ENCODE assay signal across 1 cellular context in the genomic region with DNA sequence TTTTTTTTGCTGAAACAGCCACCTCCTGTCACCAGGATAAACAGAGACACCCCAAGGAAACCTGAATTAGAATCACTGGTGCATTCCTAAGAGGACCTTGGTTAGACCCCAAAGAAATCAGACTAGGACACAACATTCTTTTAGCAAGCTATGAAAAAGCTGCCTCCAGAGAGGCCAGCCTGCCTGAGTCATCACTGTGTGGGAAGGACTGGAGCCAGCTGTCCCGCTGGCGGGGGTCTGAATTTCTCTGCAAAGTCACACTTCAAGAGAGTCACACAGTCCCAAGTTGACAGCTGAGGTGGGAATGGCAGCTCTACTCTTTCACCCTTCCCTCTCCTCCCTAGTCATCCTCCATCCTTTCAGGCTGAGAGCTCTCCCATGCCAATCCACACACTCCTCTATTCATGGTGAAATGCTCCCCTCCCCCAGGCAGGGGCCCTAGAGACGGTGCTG.
TF ChIP-seq lines count a peak whose summit lies in the region.

No MANE protein-coding gene starts in this region.

TF ChIP-seq in K562, 482 proteins besides CTCF, POLR2A, EP300 and RAD21 (continues in another document):
- TF ChIP-seq, protein P1, sequence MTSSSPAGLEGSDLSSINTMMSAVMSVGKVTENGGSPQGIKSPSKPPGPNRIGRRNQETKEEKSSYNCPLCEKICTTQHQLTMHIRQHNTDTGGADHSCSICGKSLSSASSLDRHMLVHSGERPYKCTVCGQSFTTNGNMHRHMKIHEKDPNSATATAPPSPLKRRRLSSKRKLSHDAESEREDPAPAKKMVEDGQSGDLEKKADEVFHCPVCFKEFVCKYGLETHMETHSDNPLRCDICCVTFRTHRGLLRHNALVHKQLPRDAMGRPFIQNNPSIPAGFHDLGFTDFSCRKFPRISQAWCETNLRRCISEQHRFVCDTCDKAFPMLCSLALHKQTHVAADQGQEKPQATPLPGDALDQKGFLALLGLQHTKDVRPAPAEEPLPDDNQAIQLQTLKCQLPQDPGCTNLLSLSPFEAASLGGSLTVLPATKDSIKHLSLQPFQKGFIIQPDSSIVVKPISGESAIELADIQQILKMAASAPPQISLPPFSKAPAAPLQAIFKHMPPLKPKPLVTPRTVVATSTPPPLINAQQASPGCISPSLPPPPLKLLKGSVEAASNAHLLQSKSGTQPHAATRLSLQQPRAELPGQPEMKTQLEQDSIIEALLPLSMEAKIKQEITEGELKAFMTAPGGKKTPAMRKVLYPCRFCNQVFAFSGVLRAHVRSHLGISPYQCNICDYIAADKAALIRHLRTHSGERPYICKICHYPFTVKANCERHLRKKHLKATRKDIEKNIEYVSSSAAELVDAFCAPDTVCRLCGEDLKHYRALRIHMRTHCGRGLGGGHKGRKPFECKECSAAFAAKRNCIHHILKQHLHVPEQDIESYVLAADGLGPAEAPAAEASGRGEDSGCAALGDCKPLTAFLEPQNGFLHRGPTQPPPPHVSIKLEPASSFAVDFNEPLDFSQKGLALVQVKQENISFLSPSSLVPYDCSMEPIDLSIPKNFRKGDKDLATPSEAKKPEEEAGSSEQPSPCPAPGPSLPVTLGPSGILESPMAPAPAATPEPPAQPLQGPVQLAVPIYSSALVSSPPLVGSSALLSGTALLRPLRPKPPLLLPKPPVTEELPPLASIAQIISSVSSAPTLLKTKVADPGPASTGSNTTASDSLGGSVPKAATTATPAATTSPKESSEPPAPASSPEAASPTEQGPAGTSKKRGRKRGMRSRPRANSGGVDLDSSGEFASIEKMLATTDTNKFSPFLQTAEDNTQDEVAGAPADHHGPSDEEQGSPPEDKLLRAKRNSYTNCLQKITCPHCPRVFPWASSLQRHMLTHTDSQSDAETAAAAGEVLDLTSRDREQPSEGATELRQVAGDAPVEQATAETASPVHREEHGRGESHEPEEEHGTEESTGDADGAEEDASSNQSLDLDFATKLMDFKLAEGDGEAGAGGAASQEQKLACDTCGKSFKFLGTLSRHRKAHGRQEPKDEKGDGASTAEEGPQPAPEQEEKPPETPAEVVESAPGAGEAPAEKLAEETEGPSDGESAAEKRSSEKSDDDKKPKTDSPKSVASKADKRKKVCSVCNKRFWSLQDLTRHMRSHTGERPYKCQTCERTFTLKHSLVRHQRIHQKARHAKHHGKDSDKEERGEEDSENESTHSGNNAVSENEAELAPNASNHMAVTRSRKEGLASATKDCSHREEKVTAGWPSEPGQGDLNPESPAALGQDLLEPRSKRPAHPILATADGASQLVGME (CRISPR knock-in tag; IDR thresholded peaks at IDR 0.05), result no peak
- no peak for TF ChIP-seq NBN (IDR thresholded peaks at IDR 0.05; ENCODE audit: low read depth)
- TF ChIP-seq NFE2 (IDR thresholded peaks at IDR 0.05; ENCODE audit: low read depth), result peak; percentile 11; the same call in 1 of the 2 replicates
- no peak for TF ChIP-seq CBX5 (IDR thresholded peaks at IDR 0.05; ENCODE audit: borderline replicate concordance, low read depth)
- no peak for TF ChIP-seq ZSCAN29 (IDR thresholded peaks at IDR 0.05)
- no peak for TF ChIP-seq NELFE (IDR thresholded peaks at IDR 0.05; ENCODE audit: insufficient read depth, insufficient read length)
- no peak for TF ChIP-seq COPS2 (conservative IDR thresholded peaks at IDR 0.05)
- TF ChIP-seq, protein P2, sequence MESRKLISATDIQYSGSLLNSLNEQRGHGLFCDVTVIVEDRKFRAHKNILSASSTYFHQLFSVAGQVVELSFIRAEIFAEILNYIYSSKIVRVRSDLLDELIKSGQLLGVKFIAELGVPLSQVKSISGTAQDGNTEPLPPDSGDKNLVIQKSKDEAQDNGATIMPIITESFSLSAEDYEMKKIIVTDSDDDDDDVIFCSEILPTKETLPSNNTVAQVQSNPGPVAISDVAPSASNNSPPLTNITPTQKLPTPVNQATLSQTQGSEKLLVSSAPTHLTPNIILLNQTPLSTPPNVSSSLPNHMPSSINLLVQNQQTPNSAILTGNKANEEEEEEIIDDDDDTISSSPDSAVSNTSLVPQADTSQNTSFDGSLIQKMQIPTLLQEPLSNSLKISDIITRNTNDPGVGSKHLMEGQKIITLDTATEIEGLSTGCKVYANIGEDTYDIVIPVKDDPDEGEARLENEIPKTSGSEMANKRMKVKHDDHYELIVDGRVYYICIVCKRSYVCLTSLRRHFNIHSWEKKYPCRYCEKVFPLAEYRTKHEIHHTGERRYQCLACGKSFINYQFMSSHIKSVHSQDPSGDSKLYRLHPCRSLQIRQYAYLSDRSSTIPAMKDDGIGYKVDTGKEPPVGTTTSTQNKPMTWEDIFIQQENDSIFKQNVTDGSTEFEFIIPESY (CRISPR knock-in tag; IDR thresholded peaks at IDR 0.05), result no peak
- TF ChIP-seq, protein P3, sequence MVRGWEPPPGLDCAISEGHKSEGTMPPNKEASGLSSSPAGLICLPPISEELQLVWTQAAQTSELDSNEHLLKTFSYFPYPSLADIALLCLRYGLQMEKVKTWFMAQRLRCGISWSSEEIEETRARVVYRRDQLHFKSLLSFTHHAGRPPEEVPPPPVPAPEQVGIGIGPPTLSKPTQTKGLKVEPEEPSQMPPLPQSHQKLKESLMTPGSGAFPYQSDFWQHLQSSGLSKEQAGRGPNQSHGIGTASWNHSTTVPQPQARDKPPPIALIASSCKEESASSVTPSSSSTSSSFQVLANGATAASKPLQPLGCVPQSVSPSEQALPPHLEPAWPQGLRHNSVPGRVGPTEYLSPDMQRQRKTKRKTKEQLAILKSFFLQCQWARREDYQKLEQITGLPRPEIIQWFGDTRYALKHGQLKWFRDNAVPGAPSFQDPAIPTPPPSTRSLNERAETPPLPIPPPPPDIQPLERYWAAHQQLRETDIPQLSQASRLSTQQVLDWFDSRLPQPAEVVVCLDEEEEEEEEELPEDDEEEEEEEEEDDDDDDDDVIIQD (CRISPR knock-in tag; IDR thresholded peaks at IDR 0.05), result no peak
- TF ChIP-seq MTA1 (IDR thresholded peaks at IDR 0.05; ENCODE audit: borderline replicate concordance), result no peak
- no peak for TF ChIP-seq ILF3 (IDR thresholded peaks at IDR 0.05; ENCODE audit: borderline replicate concordance)
- no peak for TF ChIP-seq TSC22D4 (tag; IDR thresholded peaks at IDR 0.05)
- TF ChIP-seq, protein P4, sequence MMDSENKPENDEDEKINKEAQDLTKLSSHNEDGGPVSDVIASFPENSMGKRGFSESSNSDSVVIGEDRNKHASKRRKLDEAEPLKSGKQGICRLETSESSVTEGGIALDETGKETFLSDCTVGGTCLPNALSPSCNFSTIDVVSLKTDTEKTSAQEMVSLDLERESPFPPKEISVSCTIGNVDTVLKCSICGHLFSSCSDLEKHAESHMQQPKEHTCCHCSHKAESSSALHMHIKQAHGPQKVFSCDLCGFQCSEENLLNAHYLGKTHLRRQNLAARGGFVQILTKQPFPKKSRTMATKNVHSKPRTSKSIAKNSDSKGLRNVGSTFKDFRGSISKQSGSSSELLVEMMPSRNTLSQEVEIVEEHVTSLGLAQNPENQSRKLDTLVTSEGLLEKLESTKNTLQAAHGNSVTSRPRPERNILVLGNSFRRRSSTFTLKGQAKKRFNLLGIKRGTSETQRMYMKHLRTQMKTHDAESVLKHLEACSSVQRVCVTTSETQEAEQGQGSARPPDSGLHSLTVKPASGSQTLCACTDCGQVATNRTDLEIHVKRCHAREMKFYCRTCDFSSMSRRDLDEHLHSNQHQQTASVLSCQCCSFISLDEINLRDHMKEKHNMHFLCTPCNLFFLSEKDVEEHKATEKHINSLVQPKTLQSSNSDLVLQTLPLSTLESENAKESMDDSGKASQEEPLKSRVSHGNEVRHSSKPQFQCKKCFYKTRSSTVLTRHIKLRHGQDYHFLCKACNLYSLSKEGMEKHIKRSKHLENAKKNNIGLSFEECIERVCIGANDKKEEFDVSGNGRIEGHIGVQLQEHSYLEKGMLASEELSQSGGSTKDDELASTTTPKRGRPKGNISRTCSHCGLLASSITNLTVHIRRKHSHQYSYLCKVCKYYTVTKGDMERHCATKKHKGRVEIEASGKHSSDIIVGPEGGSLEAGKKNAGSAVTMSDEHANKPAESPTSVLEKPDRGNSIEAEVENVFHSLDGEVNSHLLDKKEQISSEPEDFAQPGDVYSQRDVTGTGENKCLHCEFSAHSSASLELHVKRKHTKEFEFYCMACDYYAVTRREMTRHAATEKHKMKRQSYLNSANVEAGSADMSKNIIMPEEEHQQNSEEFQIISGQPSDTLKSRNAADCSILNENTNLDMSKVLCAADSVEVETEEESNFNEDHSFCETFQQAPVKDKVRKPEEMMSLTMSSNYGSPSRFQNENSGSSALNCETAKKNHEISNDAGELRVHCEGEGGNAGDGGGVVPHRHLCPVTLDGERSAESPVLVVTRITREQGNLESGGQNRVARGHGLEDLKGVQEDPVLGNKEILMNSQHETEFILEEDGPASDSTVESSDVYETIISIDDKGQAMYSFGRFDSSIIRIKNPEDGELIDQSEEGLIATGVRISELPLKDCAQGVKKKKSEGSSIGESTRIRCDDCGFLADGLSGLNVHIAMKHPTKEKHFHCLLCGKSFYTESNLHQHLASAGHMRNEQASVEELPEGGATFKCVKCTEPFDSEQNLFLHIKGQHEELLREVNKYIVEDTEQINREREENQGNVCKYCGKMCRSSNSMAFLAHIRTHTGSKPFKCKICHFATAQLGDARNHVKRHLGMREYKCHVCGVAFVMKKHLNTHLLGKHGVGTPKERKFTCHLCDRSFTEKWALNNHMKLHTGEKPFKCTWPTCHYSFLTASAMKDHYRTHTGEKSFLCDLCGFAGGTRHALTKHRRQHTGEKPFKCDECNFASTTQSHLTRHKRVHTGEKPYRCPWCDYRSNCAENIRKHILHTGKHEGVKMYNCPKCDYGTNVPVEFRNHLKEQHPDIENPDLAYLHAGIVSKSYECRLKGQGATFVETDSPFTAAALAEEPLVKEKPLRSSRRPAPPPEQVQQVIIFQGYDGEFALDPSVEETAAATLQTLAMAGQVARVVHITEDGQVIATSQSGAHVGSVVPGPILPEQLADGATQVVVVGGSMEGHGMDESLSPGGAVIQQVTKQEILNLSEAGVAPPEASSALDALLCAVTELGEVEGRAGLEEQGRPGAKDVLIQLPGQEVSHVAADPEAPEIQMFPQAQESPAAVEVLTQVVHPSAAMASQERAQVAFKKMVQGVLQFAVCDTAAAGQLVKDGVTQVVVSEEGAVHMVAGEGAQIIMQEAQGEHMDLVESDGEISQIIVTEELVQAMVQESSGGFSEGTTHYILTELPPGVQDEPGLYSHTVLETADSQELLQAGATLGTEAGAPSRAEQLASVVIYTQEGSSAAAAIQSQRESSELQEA (IDR thresholded peaks at IDR 0.05; ENCODE audit: low read depth), result no peak
- TF ChIP-seq HDAC8 (tag; IDR thresholded peaks at IDR 0.05), result no peak
- TF ChIP-seq, protein P5, sequence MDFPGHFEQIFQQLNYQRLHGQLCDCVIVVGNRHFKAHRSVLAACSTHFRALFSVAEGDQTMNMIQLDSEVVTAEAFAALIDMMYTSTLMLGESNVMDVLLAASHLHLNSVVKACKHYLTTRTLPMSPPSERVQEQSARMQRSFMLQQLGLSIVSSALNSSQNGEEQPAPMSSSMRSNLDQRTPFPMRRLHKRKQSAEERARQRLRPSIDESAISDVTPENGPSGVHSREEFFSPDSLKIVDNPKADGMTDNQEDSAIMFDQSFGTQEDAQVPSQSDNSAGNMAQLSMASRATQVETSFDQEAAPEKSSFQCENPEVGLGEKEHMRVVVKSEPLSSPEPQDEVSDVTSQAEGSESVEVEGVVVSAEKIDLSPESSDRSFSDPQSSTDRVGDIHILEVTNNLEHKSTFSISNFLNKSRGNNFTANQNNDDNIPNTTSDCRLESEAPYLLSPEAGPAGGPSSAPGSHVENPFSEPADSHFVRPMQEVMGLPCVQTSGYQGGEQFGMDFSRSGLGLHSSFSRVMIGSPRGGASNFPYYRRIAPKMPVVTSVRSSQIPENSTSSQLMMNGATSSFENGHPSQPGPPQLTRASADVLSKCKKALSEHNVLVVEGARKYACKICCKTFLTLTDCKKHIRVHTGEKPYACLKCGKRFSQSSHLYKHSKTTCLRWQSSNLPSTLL (IDR thresholded peaks at IDR 0.05), result no peak
- peak; percentile 68 for TF ChIP-seq JUND (IDR thresholded peaks at IDR 0.05; ENCODE audit: borderline replicate concordance, low read depth, low read length)
- no peak for TF ChIP-seq JUND (tag; IDR thresholded peaks at IDR 0.05; ENCODE audit: borderline replicate concordance, low read depth, low read length)
- no peak for TF ChIP-seq ZNF175 (CRISPR knock-in tag; IDR thresholded peaks at IDR 0.05; ENCODE audit: low read depth)
- TF ChIP-seq, protein P6, sequence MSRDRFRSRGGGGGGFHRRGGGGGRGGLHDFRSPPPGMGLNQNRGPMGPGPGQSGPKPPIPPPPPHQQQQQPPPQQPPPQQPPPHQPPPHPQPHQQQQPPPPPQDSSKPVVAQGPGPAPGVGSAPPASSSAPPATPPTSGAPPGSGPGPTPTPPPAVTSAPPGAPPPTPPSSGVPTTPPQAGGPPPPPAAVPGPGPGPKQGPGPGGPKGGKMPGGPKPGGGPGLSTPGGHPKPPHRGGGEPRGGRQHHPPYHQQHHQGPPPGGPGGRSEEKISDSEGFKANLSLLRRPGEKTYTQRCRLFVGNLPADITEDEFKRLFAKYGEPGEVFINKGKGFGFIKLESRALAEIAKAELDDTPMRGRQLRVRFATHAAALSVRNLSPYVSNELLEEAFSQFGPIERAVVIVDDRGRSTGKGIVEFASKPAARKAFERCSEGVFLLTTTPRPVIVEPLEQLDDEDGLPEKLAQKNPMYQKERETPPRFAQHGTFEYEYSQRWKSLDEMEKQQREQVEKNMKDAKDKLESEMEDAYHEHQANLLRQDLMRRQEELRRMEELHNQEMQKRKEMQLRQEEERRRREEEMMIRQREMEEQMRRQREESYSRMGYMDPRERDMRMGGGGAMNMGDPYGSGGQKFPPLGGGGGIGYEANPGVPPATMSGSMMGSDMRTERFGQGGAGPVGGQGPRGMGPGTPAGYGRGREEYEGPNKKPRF (IDR thresholded peaks at IDR 0.05; ENCODE audit: low read depth, low read length), result no peak
- TF ChIP-seq, protein P7, sequence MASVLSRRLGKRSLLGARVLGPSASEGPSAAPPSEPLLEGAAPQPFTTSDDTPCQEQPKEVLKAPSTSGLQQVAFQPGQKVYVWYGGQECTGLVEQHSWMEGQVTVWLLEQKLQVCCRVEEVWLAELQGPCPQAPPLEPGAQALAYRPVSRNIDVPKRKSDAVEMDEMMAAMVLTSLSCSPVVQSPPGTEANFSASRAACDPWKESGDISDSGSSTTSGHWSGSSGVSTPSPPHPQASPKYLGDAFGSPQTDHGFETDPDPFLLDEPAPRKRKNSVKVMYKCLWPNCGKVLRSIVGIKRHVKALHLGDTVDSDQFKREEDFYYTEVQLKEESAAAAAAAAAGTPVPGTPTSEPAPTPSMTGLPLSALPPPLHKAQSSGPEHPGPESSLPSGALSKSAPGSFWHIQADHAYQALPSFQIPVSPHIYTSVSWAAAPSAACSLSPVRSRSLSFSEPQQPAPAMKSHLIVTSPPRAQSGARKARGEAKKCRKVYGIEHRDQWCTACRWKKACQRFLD (CRISPR knock-in tag; IDR thresholded peaks at IDR 0.05), result no peak
- no peak for TF ChIP-seq TCF7L2 (IDR thresholded peaks at IDR 0.05; ENCODE audit: low read depth, low read length)
- no peak for TF ChIP-seq YBX1 (IDR thresholded peaks at IDR 0.05)
- TF ChIP-seq PHF8 (IDR thresholded peaks at IDR 0.05; ENCODE audit: borderline replicate concordance, low read length), result no peak
- TF ChIP-seq HEY1 (CRISPR knock-in tag; IDR thresholded peaks at IDR 0.05; ENCODE audit: borderline replicate concordance), result no peak
- TF ChIP-seq ELF2 (CRISPR knock-in tag; IDR thresholded peaks at IDR 0.05), result no peak
- TF ChIP-seq MEIS2 (IDR thresholded peaks at IDR 0.05; ENCODE audit: partially characterized antibody), result no peak
- TF ChIP-seq, protein P8, sequence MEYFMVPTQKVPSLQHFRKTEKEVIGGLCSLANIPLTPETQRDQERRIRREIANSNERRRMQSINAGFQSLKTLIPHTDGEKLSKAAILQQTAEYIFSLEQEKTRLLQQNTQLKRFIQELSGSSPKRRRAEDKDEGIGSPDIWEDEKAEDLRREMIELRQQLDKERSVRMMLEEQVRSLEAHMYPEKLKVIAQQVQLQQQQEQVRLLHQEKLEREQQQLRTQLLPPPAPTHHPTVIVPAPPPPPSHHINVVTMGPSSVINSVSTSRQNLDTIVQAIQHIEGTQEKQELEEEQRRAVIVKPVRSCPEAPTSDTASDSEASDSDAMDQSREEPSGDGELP (CRISPR knock-in tag; IDR thresholded peaks at IDR 0.05; ENCODE audit: borderline replicate concordance), result 0 out of 2 replicates have a peak, but pooled peaks have one; percentile 21
- no peak for TF ChIP-seq TAF9B (IDR thresholded peaks at IDR 0.05; ENCODE audit: partially characterized antibody)
- 0 out of 2 replicates have a peak, but pooled peaks have one; percentile 11 for TF ChIP-seq MAFK (IDR thresholded peaks at IDR 0.05; ENCODE audit: low read length)
